ENCODE assay signal across 16 cellular contexts in genomic region chr17:1557355-1558095, GRCh38. TPM values are rescaled to one million over a fixed set of nuclear protein-coding genes. Genes with fewer than 3 reads are reported as not detected.
DNase-seq lines count a peak whose midpoint lies in the region; ATAC-seq, FAIRE-seq and TF ChIP-seq lines count a peak whose summit lies in the region.
"Had no signal": no experiment of that assay in that cellular context is flagged by ENCODE, and none has a peak within 500 bp of the region (broad histone marks: within the 10 kb centered on the region; RNA-seq: fewer than 3 reads in every experiment).

No MANE protein-coding gene starts in this region.

- POLR2A ChIA-PET in HepG2 (lab: Yijun Ruan, JAX), result no interaction called here

- no peaks in the 10 kb centered on the region for H3K9me3 Mint-ChIP-seq in H9
- H3K9me3 Mint-ChIP-seq in stimulated activated memory B cell treated with anti-CD40 and anti-IgM and Interleukin-4, amounts not matched to agents 10 μg/mL and 1 μg/mL and 100 μg/mL, for 72 hours, result no peaks in the 10 kb centered on the region
- H3K9me3 Mint-ChIP-seq: activated T-cell treated with anti-CD3 and anti-CD28 coated beads, Interleukin-2, amount 50 U/mL, for 4 hours; CD4-positive, CD25-positive, alpha-beta regulatory T cell; T-helper 1 cell treated with Interleukin-12 subunit alpha and Interleukin-12 subunit beta and Interleukin-4 antibody, amounts not matched to agents 30 μg/mL and 1 μg/mL, for 36 hours had no signal

- no peak overlapping the region for H3K23ac ChIP-seq in H9 (ENCODE audit: insufficient read length, low read depth, low read length)

- H3K4me1 ChIP-seq in H9 (ENCODE audit: insufficient read depth, low read length) (0 out of 2 replicates have a peak, but pooled peaks cover 7% of the 10 kb centered on the region), HepG2 (ENCODE audit: insufficient read depth, low read length) (peaks cover 17% of the 10 kb centered on the region)

- no peak for ATAC-seq in HepG2
- ATAC-seq in stimulated activated memory B cell treated with anti-CD40 and anti-IgM and Interleukin-4, amounts not matched to agents 10 μg/mL and 1 μg/mL and 100 μg/mL, for 72 hours, result no peak
- ATAC-seq: activated T-cell treated with anti-CD3 and anti-CD28 coated beads, Interleukin-2, amount 50 U/mL, for 4 hours had no signal

- H3K9me3 ChIP-seq in H9 (ENCODE audit: control insufficient read depth, low read depth, low read length), result no peaks in the 10 kb centered on the region
- H3K9me3 ChIP-seq in HepG2 (ENCODE audit: low read length), result no peaks in the 10 kb centered on the region

- intact Hi-C loops in HepG2 (cut with micrococcal nuclease; ENCODE audit: unreplicated experiment), result no loop called here

- H3K4me3 ChIP-seq in cardiac fibroblast (replicated peaks in 1 of 2; ENCODE audit: low read depth in 2 of 2, low read length in 2 of 2) (no peak overlapping the region), HepG2 (replicated peaks in 1 of 3; ENCODE audit: insufficient read depth in 1 of 3, low read depth in 2 of 3, low read length in 3 of 3) (no peak overlapping the region)

- H2AK5ac ChIP-seq in H9 (ENCODE audit: insufficient read length, low read length), result no peak overlapping the region

- DNase-seq in H9, result no peak
- peak; percentile 44 to 52 for DNase-seq in cardiac fibroblast (ENCODE audit: low read depth in 2 of 2)
- no peak for DNase-seq in HepG2 (ENCODE audit: low spot score)
- DNase-seq in GDM1 (lab: John Stamatoyannopoulos, UW), result no peak
- no peak for DNase-seq in NCI-H82 treated with DMSO at 0.1 percent for 48 hours (lab: John Stamatoyannopoulos, UW; ENCODE audit: unreplicated experiment)
- DNase-seq in RKO (ENCODE audit: low spot score), result no peak
- DNase-seq in stimulated activated CD4-positive, alpha-beta T cell treated with anti-CD3 and anti-CD28 coated beads, Interleukin-1b, Interleukin-23, amount 100 ng/mL, for 48 hours, result no peak
- DNase-seq: activated CD4-positive, alpha-beta T cell treated with anti-CD3 and anti-CD28 coated beads for 48 hours; activated T-cell treated with anti-CD3 and anti-CD28 coated beads, Interleukin-2, amount 50 U/mL, for 4 hours; anterior cingulate cortex; CD4-positive, CD25-positive, alpha-beta regulatory T cell; hippocampal formation; NCI-H1105; NCI-H446 had no signal

- no peak overlapping the region for H3K56ac ChIP-seq in H9 (ENCODE audit: insufficient read length, low read depth, low read length)

- H2BK15ac ChIP-seq in H9 (ENCODE audit: low read depth, low read length), result no peak overlapping the region

- no peak overlapping the region for H3T11ph ChIP-seq in H9 (ENCODE audit: low read length)

- H3K36me3 ChIP-seq in HepG2 (replicated peaks in 1 of 2; ENCODE audit: control insufficient read depth in 1 of 2, insufficient read depth in 2 of 2, low read length in 2 of 2), result peaks cover 4 to 33% of the 10 kb centered on the region in 2 experiments; a peak in 4 of 5 replicates

- H2AFZ ChIP-seq in H9 (ENCODE audit: low read length), result no peak overlapping the region
- no peak overlapping the region for H2AFZ ChIP-seq in HepG2 (ENCODE audit: low read length)

- H3K27ac ChIP-seq in H9 (ENCODE audit: insufficient read length, low read depth, low read length) (no peak overlapping the region), HepG2 (ENCODE audit: extremely low read length, insufficient read depth, low read length) (no peak overlapping the region)

- no peak for FAIRE-seq in HepG2 (lab: Jason Lieb, UNC)

- TF ChIP-seq EP300 in HepG2 (IDR thresholded peaks at IDR 0.05; ENCODE audit: low read depth in 2 of 2, low read length in 2 of 2) (no peak), HepG2 (CRISPR knock-in tag; IDR thresholded peaks at IDR 0.05; ENCODE audit: borderline replicate concordance) (no peak)

- WGBS in H9 (ENCODE audit: extremely low coverage, insufficient read length, low lambda C conversion rate), result no CpG with 5 or more reads among the region's 22 CpGs
- 92% methylated on average over 18 of the region's 22 CpGs for WGBS in HepG2 (ENCODE audit: low lambda C conversion rate)

- no peaks in the 10 kb centered on the region for H4K20me1 ChIP-seq in H9 (ENCODE audit: control insufficient read depth, insufficient read depth, insufficient read length)
- H4K20me1 ChIP-seq in HepG2 (ENCODE audit: insufficient read depth, low read length), result peaks cover 8% of the 10 kb centered on the region; the same call in 1 of the 2 replicates

- H3K9ac ChIP-seq in H9 (ENCODE audit: extremely low read depth, insufficient read length, low read length) (no peak overlapping the region), HepG2 (ENCODE audit: insufficient read depth, low read depth, low read length) (no peak overlapping the region)

- no peak for TF ChIP-seq CTCF in H9 (conservative IDR thresholded peaks at IDR 0.05)
- TF ChIP-seq CTCF in cardiac fibroblast (IDR thresholded peaks at IDR 0.05; ENCODE audit: low read depth, low read length), result no peak
- TF ChIP-seq CTCF in HepG2 (CRISPR knock-in tag; IDR thresholded peaks at IDR 0.05), result no peak

- H3K27me3 ChIP-seq in H9 (ENCODE audit: insufficient read depth, low read length) (no peaks in the 10 kb centered on the region), HepG2 (ENCODE audit: control insufficient read depth in 1 of 2, insufficient read depth in 2 of 2, low read length in 2 of 2) (no peaks in the 10 kb centered on the region)

- no TSS peak for BruUV-seq in HepG2 (replicated peaks; lab: Mats Ljungman, UMichigan)

- no peak overlapping the region for H3K4me3 Mint-ChIP-seq in H9
- no peak overlapping the region for H3K4me3 Mint-ChIP-seq in stimulated activated memory B cell treated with anti-CD40 and anti-IgM and Interleukin-4, amounts not matched to agents 10 μg/mL and 1 μg/mL and 100 μg/mL, for 72 hours
- H3K4me3 Mint-ChIP-seq: activated T-cell treated with anti-CD3 and anti-CD28 coated beads, Interleukin-2, amount 50 U/mL, for 4 hours; T-helper 1 cell treated with Interleukin-12 subunit alpha and Interleukin-12 subunit beta and Interleukin-4 antibody, amounts not matched to agents 30 μg/mL and 1 μg/mL, for 36 hours had no signal

- H3K4me1 Mint-ChIP-seq in H9, result peaks cover 25 to 31% of the 10 kb centered on the region in 2 experiments
- peaks cover 87% of the 10 kb centered on the region for H3K4me1 Mint-ChIP-seq in stimulated activated memory B cell treated with anti-CD40 and anti-IgM and Interleukin-4, amounts not matched to agents 10 μg/mL and 1 μg/mL and 100 μg/mL, for 72 hours

- no peak overlapping the region for H3K18ac ChIP-seq in H9 (ENCODE audit: insufficient read length, low read depth, low read length)

- H4K5ac ChIP-seq in H9 (ENCODE audit: insufficient read length, low read depth, low read length), result no peak overlapping the region

- H3K79me2 ChIP-seq in H9 (ENCODE audit: insufficient read depth, low read length), result peaks cover 17% of the 10 kb centered on the region; the same call in 1 of the 2 replicates
- H3K79me2 ChIP-seq in HepG2 (ENCODE audit: insufficient read depth, low read length), result peaks cover 43% of the 10 kb centered on the region

- no peak overlapping the region for H2BK120ac ChIP-seq in H9 (ENCODE audit: low read depth, low read length, poor library complexity, severe bottlenecking)

- TF ChIP-seq RAD21 in HepG2 (CRISPR knock-in tag; IDR thresholded peaks at IDR 0.05), result no peak

- no peak for TF ChIP-seq POLR2A in HepG2 (IDR thresholded peaks at IDR 0.05; ENCODE audit: insufficient read depth in 1 of 2, low read depth in 2 of 2, low read length in 2 of 2)

- no peak overlapping the region for H4K91ac ChIP-seq in H9 (ENCODE audit: insufficient read length, low read depth, low read length)

- peak overlapping the region in 2 of 3 experiments; percentile 36 to 52; a peak in 2 of 7 replicates for H3K27ac Mint-ChIP-seq in H9
- H3K27ac Mint-ChIP-seq in stimulated activated memory B cell treated with anti-CD40 and anti-IgM and Interleukin-4, amounts not matched to agents 10 μg/mL and 1 μg/mL and 100 μg/mL, for 72 hours, result peak overlapping the region; percentile 69
- H3K27ac Mint-ChIP-seq: CD4-positive, CD25-positive, alpha-beta regulatory T cell; T-helper 1 cell treated with Interleukin-12 subunit alpha and Interleukin-12 subunit beta and Interleukin-4 antibody, amounts not matched to agents 30 μg/mL and 1 μg/mL, for 36 hours had no signal

- H2BK5ac ChIP-seq in H9 (ENCODE audit: insufficient read length, low read length), result no peak overlapping the region

- CTCF ChIA-PET in HepG2 (lab: Yijun Ruan, JAX; ENCODE audit: low intra/inter-chr PET ratio, low total read pairs), result no interaction called here

- H3K4me2 ChIP-seq in H9 (ENCODE audit: insufficient read depth, insufficient read length, low read length) (no peak overlapping the region), HepG2 (ENCODE audit: low read depth, low read length) (no peak overlapping the region)

- peaks cover 19% of the 10 kb centered on the region for H3K79me1 ChIP-seq in H9 (ENCODE audit: insufficient read depth, low read depth, low read length, poor library complexity, severe bottlenecking)

- H2BK12ac ChIP-seq in H9 (ENCODE audit: insufficient read length, low read depth, low read length), result no peak overlapping the region

- H3K36me3 Mint-ChIP-seq in H9 (ENCODE audit: insufficient read depth in 1 of 3, low read depth in 3 of 3), result peaks cover 6 to 33% (median 13%) of the 10 kb centered on the region in 3 experiments; a peak in 6 of 7 replicates
- H3K36me3 Mint-ChIP-seq in stimulated activated memory B cell treated with anti-CD40 and anti-IgM and Interleukin-4, amounts not matched to agents 10 μg/mL and 1 μg/mL and 100 μg/mL, for 72 hours, result peaks cover 28% of the 10 kb centered on the region

- in situ Hi-C loops in HepG2 (cut with HindIII; ENCODE audit: extremely low pct_ligation_motif_present, low pct_unique_long_range_greater_than_20kb), result no loop called here

- no peak overlapping the region for H4K8ac ChIP-seq in H9 (replicated peaks; ENCODE audit: insufficient read length, low read depth, low read length)

- no peak overlapping the region for H3K4ac ChIP-seq in H9 (ENCODE audit: low read depth, low read length)

- H3K23me2 ChIP-seq in H9 (ENCODE audit: insufficient read length, low read depth, low read length, poor library complexity, severe bottlenecking), result peaks cover 8% of the 10 kb centered on the region

- H3K14ac ChIP-seq in H9 (ENCODE audit: insufficient read depth, low read length), result no peak overlapping the region

- H3K27me3 Mint-ChIP-seq in H9 (ENCODE audit: low read depth), result peaks cover 5% of the 10 kb centered on the region
- H3K27me3 Mint-ChIP-seq in stimulated activated memory B cell treated with anti-CD40 and anti-IgM and Interleukin-4, amounts not matched to agents 10 μg/mL and 1 μg/mL and 100 μg/mL, for 72 hours, result no peaks in the 10 kb centered on the region
- H3K27me3 Mint-ChIP-seq: CD4-positive, CD25-positive, alpha-beta regulatory T cell had no signal

- no peak overlapping the region for H2BK20ac ChIP-seq in H9 (ENCODE audit: low read depth, low read length, poor library complexity, severe bottlenecking)

RNA-seq across cellular contexts. Expression of gene PITPNA, which starts 5.1 kb away (rescaled TPM):
- 68.9 and 74.2 TPM in 2 replicates for total RNA-seq in H9 (2021)
- total RNA-seq in HepG2 (2016; rRNA removed; fragmentation: Illumina TruSeq; extraction: Trizol), result 14.3 and 15.5 TPM in 2 replicates
- 12.3 and 14.3 TPM in 2 replicates for total RNA-seq in HepG2 (2016; cell fraction: cytosol; rRNA removed; fragmentation: Illumina TruSeq; extraction: Trizol; ENCODE audit: low read depth)
- total RNA-seq in HepG2 (2016; cell fraction: insoluble cytoplasmic fraction; rRNA removed; fragmentation: Illumina TruSeq; extraction: Trizol), result 14.3 and 15.2 TPM in 2 replicates
- 10.2 and 12.2 TPM in 2 replicates for total RNA-seq in HepG2 (2016; cell fraction: membrane; rRNA removed; fragmentation: Illumina TruSeq; extraction: Trizol)
- 7.5 and 8.0 TPM in 2 replicates for total RNA-seq in HepG2 (2016; cell fraction: nucleus; rRNA removed; fragmentation: Illumina TruSeq; extraction: Trizol)
- 20.7 and 23.7 TPM in 2 replicates for polyA plus RNA-seq in HepG2 (2011; rRNA removed)
- polyA plus RNA-seq in HepG2 (2011; cell fraction: cytosol; rRNA removed), result 15.2 and 22.5 TPM in 2 replicates
- polyA plus RNA-seq in HepG2 (2011; cell fraction: nucleus; rRNA removed), result 21.9 and 25.0 TPM in 2 replicates
- 23.5 and 27.9 TPM in 2 replicates for polyA plus RNA-seq in HepG2 (2012)
- polyA plus RNA-seq in HepG2 (2016; cell fraction: cytosol; fragmentation: Illumina TruSeq; extraction: Trizol; ENCODE audit: low read depth), result 13.6 and 17.3 TPM in 2 replicates
- polyA plus RNA-seq in HepG2 (2016; cell fraction: insoluble cytoplasmic fraction; fragmentation: Illumina TruSeq; extraction: Trizol; ENCODE audit: low read depth), result 33.8 and 40.9 TPM in 2 replicates
- polyA plus RNA-seq in HepG2 (2016; cell fraction: membrane; fragmentation: Illumina TruSeq; extraction: Trizol; ENCODE audit: low read depth), result 21.2 and 22.5 TPM in 2 replicates
- 37.8 and 46.2 TPM in 2 replicates for polyA plus RNA-seq in HepG2 (2016; cell fraction: nucleus; fragmentation: Illumina TruSeq; extraction: Trizol; ENCODE audit: insufficient read depth, low read depth)
- 11.3 and 29.3 TPM in 2 replicates for polyA minus RNA-seq in HepG2 (2011; rRNA and poly(A)+ RNA removed; ENCODE audit: low replicate concordance)
- 7.8 and 9.6 TPM in 2 replicates for polyA minus RNA-seq in HepG2 (2011; cell fraction: cytosol; rRNA and poly(A)+ RNA removed)
- polyA minus RNA-seq in HepG2 (2011; cell fraction: nucleus; rRNA and poly(A)+ RNA removed), result 6.8 and 7.5 TPM in 2 replicates

RNA-seq across cellular contexts. Expression of gene INPP5K, which starts 41.1 kb away (rescaled TPM):
- total RNA-seq in H9 (2021), result 28.1 and 29.4 TPM in 2 replicates
- 4.3 and 4.8 TPM in 2 replicates for total RNA-seq in HepG2 (2016; rRNA removed; fragmentation: Illumina TruSeq; extraction: Trizol)
- 1.1 and 1.2 TPM in 2 replicates for total RNA-seq in HepG2 (2016; cell fraction: cytosol; rRNA removed; fragmentation: Illumina TruSeq; extraction: Trizol; ENCODE audit: low read depth)
- total RNA-seq in HepG2 (2016; cell fraction: insoluble cytoplasmic fraction; rRNA removed; fragmentation: Illumina TruSeq; extraction: Trizol), result 3.0 and 4.9 TPM in 2 replicates
- total RNA-seq in HepG2 (2016; cell fraction: membrane; rRNA removed; fragmentation: Illumina TruSeq; extraction: Trizol), result 3.8 TPM in 2 replicates
- total RNA-seq in HepG2 (2016; cell fraction: nucleus; rRNA removed; fragmentation: Illumina TruSeq; extraction: Trizol), result 2.6 and 3.9 TPM in 2 replicates
- 9.3 and 9.6 TPM in 2 replicates for polyA plus RNA-seq in HepG2 (2011; rRNA removed)
- polyA plus RNA-seq in HepG2 (2011; cell fraction: cytosol; rRNA removed), result 7.3 and 11.5 TPM in 2 replicates
- polyA plus RNA-seq in HepG2 (2011; cell fraction: nucleus; rRNA removed), result 14.7 and 18.6 TPM in 2 replicates
- 4.4 and 6.6 TPM in 2 replicates for polyA plus RNA-seq in HepG2 (2012)
- polyA plus RNA-seq in HepG2 (2016; cell fraction: cytosol; fragmentation: Illumina TruSeq; extraction: Trizol; ENCODE audit: low read depth), result 1.7 and 3.1 TPM in 2 replicates
- polyA plus RNA-seq in HepG2 (2016; cell fraction: insoluble cytoplasmic fraction; fragmentation: Illumina TruSeq; extraction: Trizol; ENCODE audit: low read depth), result 3.3 and 4.8 TPM in 2 replicates
- 3.5 and 4.2 TPM in 2 replicates for polyA plus RNA-seq in HepG2 (2016; cell fraction: membrane; fragmentation: Illumina TruSeq; extraction: Trizol; ENCODE audit: low read depth)
- 8.4 and 9.9 TPM in 2 replicates for polyA plus RNA-seq in HepG2 (2016; cell fraction: nucleus; fragmentation: Illumina TruSeq; extraction: Trizol; ENCODE audit: insufficient read depth, low read depth)
- polyA minus RNA-seq in HepG2 (2011; rRNA and poly(A)+ RNA removed; ENCODE audit: low replicate concordance), result 26.2 and 71.2 TPM in 2 replicates
- 6.0 and 7.6 TPM in 2 replicates for polyA minus RNA-seq in HepG2 (2011; cell fraction: cytosol; rRNA and poly(A)+ RNA removed)
- 11.9 and 12.7 TPM in 2 replicates for polyA minus RNA-seq in HepG2 (2011; cell fraction: nucleus; rRNA and poly(A)+ RNA removed)

Comparison
In these comparisons a context has a peak if more than half of its experiments do, and no peak if none do; other contexts are left out.
1. DNase-seq: peak in cardiac fibroblast (2 of 2); none in H9 (single experiment), HepG2 (single experiment), GDM1 (single experiment), NCI-H82 treated with DMSO at 0.1 percent for 48 hours (single experiment), RKO (single experiment) and stimulated activated CD4-positive, alpha-beta T cell treated with anti-CD3 and anti-CD28 coated beads, Interleukin-1b, Interleukin-23, amount 100 ng/mL, for 48 hours (single experiment).